Comparison of ENCODE assay signal across 9 cellular contexts in genomic region chr17:38560503-38561318, GRCh38. TPM values are rescaled to one million over a fixed set of nuclear protein-coding genes. Genes with fewer than 3 reads are reported as not detected.
DNase-seq lines count a peak whose midpoint lies in the region; ATAC-seq and TF ChIP-seq lines count a peak whose summit lies in the region.
"Had no signal": no experiment of that assay in that cellular context is flagged by ENCODE, and none has a peak within 500 bp of the region (broad histone marks: within the 10 kb centered on the region; RNA-seq: fewer than 3 reads in every experiment).

No MANE protein-coding gene starts in this region.

- no peaks in the 10 kb centered on the region for H3K9me3 ChIP-seq in thyroid gland

- no peaks in the 10 kb centered on the region for H3K9me3 Mint-ChIP-seq in T-helper 1 cell treated with Interleukin-12 subunit alpha and Interleukin-12 subunit beta and Interleukin-4 antibody, amounts not matched to agents 30 μg/mL and 1 μg/mL, for 36 hours
- H3K9me3 Mint-ChIP-seq in nephron progenitor cell, result peaks cover 4% of the 10 kb centered on the region

- no peak for TF ChIP-seq POLR2A in thyroid gland (IDR thresholded peaks at IDR 0.05)

- no peak overlapping the region for H3K27ac Mint-ChIP-seq in T-helper 1 cell treated with Interleukin-12 subunit alpha and Interleukin-12 subunit beta and Interleukin-4 antibody, amounts not matched to agents 30 μg/mL and 1 μg/mL, for 36 hours
- no peak overlapping the region for H3K27ac Mint-ChIP-seq in nephron progenitor cell

- DNase-seq in T-helper 1 cell, result no peak
- DNase-seq in RPMI7951 (ENCODE audit: low read depth), result peak; percentile 14
- DNase-seq in dorsolateral prefrontal cortex, result no peak
- DNase-seq in nephron progenitor cell, result peak; percentile 50
- no peak for DNase-seq in thyroid gland
- no peak for DNase-seq in DMS79 treated with DMSO at 0.1 percent for 48 hours (lab: John Stamatoyannopoulos, UW)
- DNase-seq: activated CD4-positive, CD25-positive, alpha-beta regulatory T cell treated with anti-CD3 and anti-CD28 coated beads, Interleukin-2, amount 50 U/mL, for 72 hours had no signal

- peaks cover 21% of the 10 kb centered on the region for H3K4me1 Mint-ChIP-seq in T-helper 1 cell treated with Interleukin-12 subunit alpha and Interleukin-12 subunit beta and Interleukin-4 antibody, amounts not matched to agents 30 μg/mL and 1 μg/mL, for 36 hours (ENCODE audit: low read depth)
- H3K4me1 Mint-ChIP-seq in nephron progenitor cell, result peaks cover 46% of the 10 kb centered on the region

- WGBS in thyroid gland, 2 donors, result 33 to 47% methylated on average over 13 to 15 of the region's 15 CpGs

- H3K4me3 Mint-ChIP-seq in T-helper 1 cell treated with Interleukin-12 subunit alpha and Interleukin-12 subunit beta and Interleukin-4 antibody, amounts not matched to agents 30 μg/mL and 1 μg/mL, for 36 hours, result peak overlapping the region; percentile 46
- H3K4me3 Mint-ChIP-seq in nephron progenitor cell, result peak overlapping the region; percentile 40

- H3K27me3 Mint-ChIP-seq in T-helper 1 cell treated with Interleukin-12 subunit alpha and Interleukin-12 subunit beta and Interleukin-4 antibody, amounts not matched to agents 30 μg/mL and 1 μg/mL, for 36 hours (ENCODE audit: low read depth), result peaks cover 65% of the 10 kb centered on the region
- peaks cover 89% of the 10 kb centered on the region for H3K27me3 Mint-ChIP-seq in nephron progenitor cell (ENCODE audit: low read depth, poor library complexity)

- peaks cover 0 to 13% (median 0%) of the 10 kb centered on the region in 45 donors for H3K27me3 ChIP-seq in dorsolateral prefrontal cortex
- H3K27me3 ChIP-seq in thyroid gland, result peaks cover 4% of the 10 kb centered on the region

- ATAC-seq in GM19351 (IDR thresholded peaks at IDR 0.05; ENCODE audit: unreplicated experiment), result no peak

- H3K36me3 ChIP-seq in thyroid gland, result no peaks in the 10 kb centered on the region

- TF ChIP-seq CTCF in dorsolateral prefrontal cortex (IDR thresholded peaks at IDR 0.05 in 54 of 56, conservative IDR thresholded peaks at IDR 0.05 in 2 of 56; ENCODE audit: low read depth in 1 of 56, partially characterized antibody in 56 of 56), result no peak
- no peak for TF ChIP-seq CTCF in nephron progenitor cell (IDR thresholded peaks at IDR 0.05)
- TF ChIP-seq CTCF in thyroid gland (IDR thresholded peaks at IDR 0.05), result no peak

- H3K4me3 ChIP-seq in dorsolateral prefrontal cortex (peak overlapping the region in 1 of 59 donors; percentile 46), thyroid gland (replicated peaks in 1 of 3) (no peak overlapping the region)

- H3K36me3 Mint-ChIP-seq in T-helper 1 cell treated with Interleukin-12 subunit alpha and Interleukin-12 subunit beta and Interleukin-4 antibody, amounts not matched to agents 30 μg/mL and 1 μg/mL, for 36 hours (ENCODE audit: low read depth), result no peaks in the 10 kb centered on the region
- no peaks in the 10 kb centered on the region for H3K36me3 Mint-ChIP-seq in nephron progenitor cell (ENCODE audit: low read depth)

- H3K4me1 ChIP-seq in thyroid gland, result peaks cover 17 to 31% of the 10 kb centered on the region in 2 donors

- H3K27ac ChIP-seq in dorsolateral prefrontal cortex, result peak overlapping the region in 55 of 59 donors; percentile 29 to 99 (median 82)
- no peak overlapping the region for H3K27ac ChIP-seq in thyroid gland

- intact Hi-C loops in dorsolateral prefrontal cortex (cut with DNase I) (no loop called here), thyroid gland (cut with DNase I) (loop anchor here (5.0 kb wide), 1 partner anchor 42 kb away; no protein-coding TSS in a partner anchor)

RNA-seq across cellular contexts. Expression of gene SRCIN1, which starts 45.0 kb away (rescaled TPM):
- not detected in 2 replicates for total RNA-seq in RPMI7951 (2014; rRNA removed; shearing (Covaris generic))
- total RNA-seq in dorsolateral prefrontal cortex, result 100 to 1,000 TPM in 111 of 120 experiments, 10 to 100 TPM in 9; 80.9 to 338 (median 151) TPM
- under 1 TPM; 0.54 to 0.89 (median 0.69) TPM for total RNA-seq in thyroid gland

Comparison
In these comparisons a context has a peak if more than half of its experiments do, and no peak if none do; other contexts are left out.
1. DNase-seq: peak in RPMI7951 (single experiment) and nephron progenitor cell (single experiment); none in T-helper 1 cell (0 of 5), dorsolateral prefrontal cortex (0 of 10), thyroid gland (0 of 2) and DMS79 treated with DMSO at 0.1 percent for 48 hours (single experiment).
2. H3K27ac ChIP-seq: peak in dorsolateral prefrontal cortex (55 of 59); none in thyroid gland (0 of 3).
3. RNA of gene SRCIN1, which starts 45.0 kb away (total RNA-seq): 80.9 to 338 TPM in dorsolateral prefrontal cortex; 0.54 to 0.89 TPM in thyroid gland and not detected in RPMI7951; every median in the first group is over 10 times any median in the second.